In genomic region chr19:20565321-20566018, GRCh38 we compare ENCODE assay signal across 1 cellular context.
TF ChIP-seq lines count a peak whose summit lies in the region.

TSS of gene ZNF737 (minus strand) at chr19:20565781. CDS start at chr19:20565640, 141 bp downstream.

TF ChIP-seq in HepG2, 621 proteins besides CTCF, POLR2A, EP300 and RAD21 (continued from another document):
- peak; percentile 92 for TF ChIP-seq UBTF (CRISPR knock-in tag; IDR thresholded peaks at IDR 0.05)
- TF ChIP-seq ELF1 (CRISPR knock-in tag; IDR thresholded peaks at IDR 0.05), result peak; percentile 92
